ENCODE assay signal across 8 cellular contexts in the genomic region with DNA sequence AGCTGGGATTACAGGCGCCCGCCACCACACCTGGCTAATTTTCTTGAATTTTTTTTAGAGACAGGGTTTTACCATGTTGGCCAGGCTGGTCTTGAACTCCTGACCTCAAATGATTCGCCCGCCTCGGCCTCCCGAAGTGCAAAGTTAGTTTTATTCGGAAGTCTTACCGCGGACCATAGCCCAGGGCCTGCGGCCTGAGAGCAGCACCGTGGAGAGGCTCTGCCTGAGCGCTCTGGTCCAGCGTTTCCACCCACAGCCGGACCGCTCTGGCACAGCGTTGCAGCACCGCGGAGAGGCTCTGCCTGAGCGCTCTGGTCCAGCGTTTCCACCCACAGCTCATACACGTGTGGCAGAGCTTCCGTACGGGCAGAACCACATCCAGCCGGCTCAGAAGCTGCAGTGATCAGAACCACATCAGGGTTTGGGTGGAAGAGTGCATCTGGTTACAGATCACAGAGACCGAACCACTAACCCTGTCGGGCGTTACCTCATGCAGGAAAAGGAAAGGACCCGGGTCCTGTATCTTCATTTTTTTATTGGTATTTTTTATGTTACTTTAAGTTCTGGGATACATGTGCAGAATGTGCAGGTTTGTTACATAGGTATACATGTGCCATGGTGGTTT.
"Had no signal": no experiment of that assay in that cellular context is flagged by ENCODE, and none has a peak within 500 bp of the region (broad histone marks: within the 10 kb centered on the region; RNA-seq: fewer than 3 reads in every experiment).

No MANE protein-coding gene starts in this region.

- H3K27ac ChIP-seq: GM23248 had no signal

- DNase-seq: GM23248, GOT3, H9, HCEC 1CT, HFFc6 had no signal

- H2AFZ ChIP-seq: GM23248, GM23338 had no signal

- H3K4me3 Mint-ChIP-seq: GM23338, H9, HFFc6 had no signal

- H3K4me1 ChIP-seq: HAP-1 had no signal

- H3K9me3 ChIP-seq: HAP-1 had no signal

- H3K36me3 ChIP-seq: HAP-1 had no signal

- H3K4me2 ChIP-seq: GM23338 had no signal

- H3K27ac Mint-ChIP-seq: GM23338, H9, HFFc6 had no signal

- ATAC-seq: GM23338, HCT116 had no signal

- H3K4me1 Mint-ChIP-seq: GM23338, H9 had no signal

- H3K9ac ChIP-seq: GM23248 had no signal

- H3K4me3 ChIP-seq: GM23248, GM23338, HAP-1 had no signal

- H3K9me3 Mint-ChIP-seq: GM23338, H9 had no signal
